ENCODE assay signal across 33 cellular contexts in genomic region chr3:135163701-135164100, GRCh38.
DNase-seq lines count a peak whose midpoint lies in the region; ATAC-seq, FAIRE-seq and TF ChIP-seq lines count a peak whose summit lies in the region.
"Had no signal": no experiment of that assay in that cellular context is flagged by ENCODE, and none has a peak within 500 bp of the region (broad histone marks: within the 10 kb centered on the region; RNA-seq: fewer than 3 reads in every experiment).

No MANE protein-coding gene starts in this region.

- no peak overlapping the region for H3K9ac ChIP-seq in liver (ENCODE audit: low read depth in 1 of 2, low read length in 2 of 2)
- H3K9ac ChIP-seq in HepG2 (ENCODE audit: insufficient read depth, low read depth, low read length), result no peak overlapping the region
- H3K9ac ChIP-seq: BLaER1; BLaER1 treated with 17β-estradiol and CSF1 and Interleukin-3, amounts not matched to agents 10 nM and 100 nM had no signal

- no peak overlapping the region for H3K4me2 ChIP-seq in HepG2 (ENCODE audit: low read depth, low read length)
- H3K4me2 ChIP-seq: A549; BLaER1; BLaER1 treated with 17β-estradiol and CSF1 and Interleukin-3, amounts not matched to agents 10 nM and 100 nM had no signal

- no peaks in the 10 kb centered on the region for H3K36me3 ChIP-seq in liver (ENCODE audit: control insufficient read depth in 4 of 4, insufficient read depth in 3 of 4, low read depth in 1 of 4, low read length in 3 of 4)
- H3K36me3 ChIP-seq in HepG2 (replicated peaks in 1 of 2; ENCODE audit: control insufficient read depth in 1 of 2, insufficient read depth in 2 of 2, low read length in 2 of 2), result no peaks in the 10 kb centered on the region
- H3K36me3 ChIP-seq in right lobe of liver, result no peaks in the 10 kb centered on the region
- H3K36me3 ChIP-seq: BE2C; BLaER1; BLaER1 treated with 17β-estradiol and CSF1 and Interleukin-3, amounts not matched to agents 10 nM and 100 nM had no signal

- no peak for FAIRE-seq in HepG2 (lab: Jason Lieb, UNC)
- FAIRE-seq: A204.1, A549, D721Med had no signal

- H3K27ac ChIP-seq in liver (ENCODE audit: low read depth in 1 of 2, low read length in 2 of 2) (no peak overlapping the region), HepG2 (ENCODE audit: extremely low read length, insufficient read depth, low read length) (no peak overlapping the region), right lobe of liver (peak overlapping the region in 1 of 3 donors; percentile 35)
- H3K27ac ChIP-seq: 22Rv1; A549; BLaER1; BLaER1 treated with 17β-estradiol and CSF1 and Interleukin-3, amounts not matched to agents 10 nM and 100 nM; C4-2B had no signal

- TF ChIP-seq EP300 in HepG2 (IDR thresholded peaks at IDR 0.05; ENCODE audit: low read depth in 2 of 2, low read length in 2 of 2), result no peak
- TF ChIP-seq EP300 in HepG2 (CRISPR knock-in tag; IDR thresholded peaks at IDR 0.05; ENCODE audit: borderline replicate concordance), result no peak

- ATAC-seq in HepG2 (no peak), left lobe of liver (peak; percentile 92), right lobe of liver (peak; percentile 91 to 99 (median 92)), GM21825 (IDR thresholded peaks at IDR 0.05; ENCODE audit: unreplicated experiment) (no peak)
- ATAC-seq: A549; CD8-positive, alpha-beta T cell had no signal

- no peak overlapping the region for H3K4me3 ChIP-seq in liver (ENCODE audit: low read depth in 1 of 3, low read length in 3 of 3)
- H3K4me3 ChIP-seq in HepG2 (replicated peaks in 1 of 3; ENCODE audit: insufficient read depth in 1 of 3, low read depth in 2 of 3, low read length in 3 of 3), result no peak overlapping the region
- H3K4me3 ChIP-seq in right lobe of liver, result no peak overlapping the region
- H3K4me3 ChIP-seq: A549; BLaER1; BLaER1 treated with 17β-estradiol and CSF1 and Interleukin-3, amounts not matched to agents 10 nM and 100 nM had no signal

- POLR2A ChIA-PET in HepG2 (lab: Yijun Ruan, JAX), result no interaction called here

- DNase-seq in HepG2 (ENCODE audit: low spot score), result no peak
- DNase-seq in left lobe of liver (ENCODE audit: low spot score), result peak; percentile 87
- peak; percentile 48 to 87 (median 78) for DNase-seq in right lobe of liver
- DNase-seq in T-helper 1 cell, result no peak
- DNase-seq: 8988T; ACHN; AML-193; BE2C; C1 segment of cervical spinal cord; Caco-2; Calu3; CD4-positive, alpha-beta memory T cell; CD4-positive, alpha-beta T cell; CD4-positive, CD25-positive, alpha-beta regulatory T cell; CD8-positive, alpha-beta memory T cell; CD8-positive, alpha-beta T cell; COR-L47; DMS 273 treated with DMSO at 0.1 percent for 48 hours; DMS153; DMS53; DMS79; DMS79 treated with DMSO at 0.1 percent for 48 hours; DND-41; EL had no signal

- TF ChIP-seq POLR2A in HepG2 (IDR thresholded peaks at IDR 0.05; ENCODE audit: insufficient read depth in 1 of 2, low read depth in 2 of 2, low read length in 2 of 2) (no peak), right lobe of liver (IDR thresholded peaks at IDR 0.05) (no peak)

- peak; percentile 33 to 49 for TF ChIP-seq RAD21 in liver (IDR thresholded peaks at IDR 0.05)
- TF ChIP-seq RAD21 in HepG2 (CRISPR knock-in tag; IDR thresholded peaks at IDR 0.05), result no peak

- in situ Hi-C loops in HepG2 (cut with HindIII; ENCODE audit: extremely low pct_ligation_motif_present, low pct_unique_long_range_greater_than_20kb), result no loop called here

- 50% methylated on average over 5 of the region's 5 CpGs for WGBS in liver
- 7% methylated on average over 3 of the region's 5 CpGs for whole genome bisulfite sequencing in HepG2 (ENCODE audit: low lambda C conversion rate)
- WGBS in right lobe of liver (ENCODE audit: insufficient coverage, low coverage, low lambda C conversion rate, missing lambda C conversion rate), result 19% methylated on average over 3 of the region's 5 CpGs

- no peaks in the 10 kb centered on the region for H4K20me1 ChIP-seq in HepG2 (ENCODE audit: insufficient read depth, low read length)
- H4K20me1 ChIP-seq: BLaER1; BLaER1 treated with 17β-estradiol and CSF1 and Interleukin-3, amounts not matched to agents 10 nM and 100 nM had no signal

- H2AFZ ChIP-seq in HepG2 (ENCODE audit: low read length), result no peak overlapping the region

- no peaks in the 10 kb centered on the region for H3K79me2 ChIP-seq in HepG2 (ENCODE audit: insufficient read depth, low read length)

- H3K9me3 ChIP-seq in liver (ENCODE audit: control insufficient read depth in 4 of 4, low read length in 3 of 4), result no peaks in the 10 kb centered on the region
- H3K9me3 ChIP-seq in HepG2 (ENCODE audit: low read length), result no peaks in the 10 kb centered on the region
- no peaks in the 10 kb centered on the region for H3K9me3 ChIP-seq in right lobe of liver
- H3K9me3 ChIP-seq: A549; BE2C; BLaER1; BLaER1 treated with 17β-estradiol and CSF1 and Interleukin-3, amounts not matched to agents 10 nM and 100 nM; Caco-2 had no signal

- no TSS peak for BruUV-seq in HepG2 (replicated peaks; lab: Mats Ljungman, UMichigan)

- H3K27me3 ChIP-seq in liver (ENCODE audit: control insufficient read depth in 4 of 4, insufficient read depth in 4 of 4, low read length in 3 of 4) (no peaks in the 10 kb centered on the region), HepG2 (ENCODE audit: control insufficient read depth in 1 of 2, insufficient read depth in 2 of 2, low read length in 2 of 2) (peaks cover 0 to 10% of the 10 kb centered on the region in 2 experiments; a peak in 1 of 5 replicates), right lobe of liver (no peaks in the 10 kb centered on the region)
- H3K27me3 ChIP-seq: BE2C; BLaER1; BLaER1 treated with 17β-estradiol and CSF1 and Interleukin-3, amounts not matched to agents 10 nM and 100 nM had no signal

- intact Hi-C loops in HepG2 (cut with micrococcal nuclease; ENCODE audit: unreplicated experiment), result no loop called here
- intact Hi-C loops in right lobe of liver (cut with DNase I), result no loop called here

- TF ChIP-seq CTCF in liver (IDR thresholded peaks at IDR 0.05; ENCODE audit: low read depth, low read length, missing input control) (no peak), HepG2 (CRISPR knock-in tag; IDR thresholded peaks at IDR 0.05) (no peak), right lobe of liver (IDR thresholded peaks at IDR 0.05) (no peak)

- peaks cover 0 to 24% (median 15%) of the 10 kb centered on the region in 4 donors for H3K4me1 ChIP-seq in liver (ENCODE audit: control insufficient read depth in 4 of 4, insufficient read depth in 4 of 4, low read length in 3 of 4)
- no peaks in the 10 kb centered on the region for H3K4me1 ChIP-seq in HepG2 (ENCODE audit: insufficient read depth, low read length)
- peaks cover 0 to 17% (median 0%) of the 10 kb centered on the region in 4 donors for H3K4me1 ChIP-seq in right lobe of liver
- H3K4me1 ChIP-seq: A549, Caco-2 had no signal

- CTCF ChIA-PET in HepG2 (lab: Yijun Ruan, JAX; ENCODE audit: low intra/inter-chr PET ratio, low total read pairs), result no interaction called here

TF ChIP-seq in liver, 16 proteins besides CTCF, POLR2A, EP300 and RAD21 (continues in another document):
- TF ChIP-seq YY1 (IDR thresholded peaks at IDR 0.05), result peak; percentile 91
- TF ChIP-seq RXRA (IDR thresholded peaks at IDR 0.05), result peak; percentile 64 to 92
- TF ChIP-seq FOXA2 (IDR thresholded peaks at IDR 0.05), result no peak
- no peak for TF ChIP-seq GABPA (IDR thresholded peaks at IDR 0.05 in 1 of 2, conservative IDR thresholded peaks at IDR 0.05 in 1 of 2)

TF ChIP-seq in HepG2, 621 proteins besides CTCF, POLR2A, EP300 and RAD21 (continues in another document):
- TF ChIP-seq ZNF251 (CRISPR knock-in tag; IDR thresholded peaks at IDR 0.05) (no peak), WIZ (CRISPR knock-in tag; IDR thresholded peaks at IDR 0.05) (no peak), ZKSCAN8 (CRISPR knock-in tag; IDR thresholded peaks at IDR 0.05; ENCODE audit: borderline replicate concordance) (no peak), KAT8 (CRISPR knock-in tag; IDR thresholded peaks at IDR 0.05) (no peak), ZXDC (CRISPR knock-in tag; IDR thresholded peaks at IDR 0.05) (no peak), RFXAP (CRISPR knock-in tag; IDR thresholded peaks at IDR 0.05; ENCODE audit: borderline replicate concordance) (no peak), IRF1 (CRISPR knock-in tag; IDR thresholded peaks at IDR 0.05; ENCODE audit: low read depth) (no peak), REXO4 (CRISPR knock-in tag; IDR thresholded peaks at IDR 0.05; ENCODE audit: borderline replicate concordance) (no peak)

Comparison
In these comparisons a context has a peak if more than half of its experiments do, and no peak if none do; other contexts are left out.
1. ATAC-seq: peak in left lobe of liver (single experiment) and right lobe of liver (4 of 4); none in HepG2 (single experiment) and GM21825 (single experiment).
2. DNase-seq: peak in left lobe of liver (single experiment) and right lobe of liver (3 of 3); none in HepG2 (single experiment) and T-helper 1 cell (0 of 5).